In genomic region chr12:15688202-15688736, GRCh38 we compare ENCODE assay signal across 8 cellular contexts.
A peak's percentile ranks its signal among the peaks of the same experiment; 100 is the strongest.
DNase-seq lines count a peak whose midpoint lies in the region; ATAC-seq and TF ChIP-seq lines count a peak whose summit lies in the region.

No MANE protein-coding gene starts in this region.

- no peaks in the 10 kb centered on the region for H3K36me3 ChIP-seq in SK-N-MC (ENCODE audit: insufficient read depth, low read length)
- no peaks in the 10 kb centered on the region for H3K36me3 ChIP-seq in right atrium auricular region
- H3K36me3 ChIP-seq in stomach: no peaks in the 10 kb centered on the region

- no peak for TF ChIP-seq CTCF in right atrium auricular region (IDR thresholded peaks at IDR 0.05)
- TF ChIP-seq CTCF in stomach (IDR thresholded peaks at IDR 0.05): no peak

- no peak for TF ChIP-seq POLR2A in stomach (IDR thresholded peaks at IDR 0.05)

- ATAC-seq in GM21717 (IDR thresholded peaks at IDR 0.05; ENCODE audit: unreplicated experiment) (peak; percentile 60), GM18517 (IDR thresholded peaks at IDR 0.05; ENCODE audit: unreplicated experiment) (no peak), HG03457 (IDR thresholded peaks at IDR 0.05; ENCODE audit: unreplicated experiment) (no peak)

- intact Hi-C loops in stomach (cut with DNase I; ENCODE audit: low total_unique reads): no loop called here

- H3K4me1 ChIP-seq in right atrium auricular region (peaks cover 0 to 28% of the 10 kb centered on the region in 2 donors), stomach (peaks cover 13 to 47% (median 33%) of the 10 kb centered on the region in 4 donors)

- DNase-seq in SK-N-MC (ENCODE audit: low read depth, low spot score) (no peak), right atrium auricular region (ENCODE audit: low spot score) (peak; percentile 79), stomach (peak; percentile 31), cortex of kidney (lab: John Stamatoyannopoulos, UW) (no peak)
- no peak for DNase-seq in activated CD4-positive, alpha-beta T cell treated with anti-CD3 and anti-CD28 coated beads, Interleukin-2, amount 50 U/mL, for 1 hour

- H3K27me3 ChIP-seq in right atrium auricular region (no peaks in the 10 kb centered on the region), stomach (no peaks in the 10 kb centered on the region)

- no peaks in the 10 kb centered on the region for H3K9me3 ChIP-seq in SK-N-MC (ENCODE audit: low read depth, low read length)
- H3K9me3 ChIP-seq in right atrium auricular region: no peaks in the 10 kb centered on the region
- no peaks in the 10 kb centered on the region for H3K9me3 ChIP-seq in stomach

- WGBS in stomach, 5 donors: 75 to 84% (median 82%) methylated on average over 7 to 8 of the region's 8 CpGs

- no peak overlapping the region for H3K9ac ChIP-seq in SK-N-MC (ENCODE audit: insufficient read length)

- H3K27ac ChIP-seq in SK-N-MC (peak overlapping the region; percentile 95; the same call in 1 of the 2 replicates), right atrium auricular region (peak overlapping the region; percentile 65 to 70), stomach (peak overlapping the region; percentile 41 to 74 (median 51))

- H3K4me3 ChIP-seq in SK-N-MC (no peak overlapping the region), right atrium auricular region (peak overlapping the region; percentile 4 to 29), stomach (peak overlapping the region in 2 of 4 donors; percentile 1 to 13)

- TF ChIP-seq EP300 in stomach (IDR thresholded peaks at IDR 0.05): no peak

Comparison
In these comparisons a context has a peak if more than half of its experiments do, and no peak if none do; other contexts are left out.
1. DNase-seq: peak in right atrium auricular region (single experiment) and stomach (single experiment); none in SK-N-MC (single experiment), cortex of kidney (single experiment) and activated CD4-positive, alpha-beta T cell treated with anti-CD3 and anti-CD28 coated beads, Interleukin-2, amount 50 U/mL, for 1 hour (single experiment).
2. Peak in every context shown above with its lines, with median percentiles within 50 percentile points of each other: H3K27ac ChIP-seq.